ENCODE assay signal across 2 cellular contexts in genomic region chr11:85855341-85855656, GRCh38.
TF ChIP-seq lines count a peak whose summit lies in the region.

TSS of gene CCDC83 (plus strand) at chr11:85855383. CDS start at chr11:85865124, 9,741 bp downstream.

TF ChIP-seq in GM12878, 131 proteins besides CTCF, POLR2A, EP300 and RAD21:
- TF ChIP-seq ZNF24 (IDR thresholded peaks at IDR 0.05) (no peak), REST (IDR thresholded peaks at IDR 0.05; ENCODE audit: low read depth, low read length) (no peak), CBFB (IDR thresholded peaks at IDR 0.05; ENCODE audit: low read depth) (no peak), DPF2 (IDR thresholded peaks at IDR 0.05) (no peak), TARDBP (IDR thresholded peaks at IDR 0.05; ENCODE audit: borderline replicate concordance) (no peak), ZNF384 (IDR thresholded peaks at IDR 0.05; ENCODE audit: borderline replicate concordance, low read depth, low read length) (no peak), MYB (IDR thresholded peaks at IDR 0.05; ENCODE audit: borderline replicate concordance, low read depth, low read length) (no peak), LARP7 (IDR thresholded peaks at IDR 0.05) (no peak), PAX8 (IDR thresholded peaks at IDR 0.05) (no peak), BACH1 (IDR thresholded peaks at IDR 0.05; ENCODE audit: borderline replicate concordance) (no peak), CREB1 (IDR thresholded peaks at IDR 0.05; ENCODE audit: low read depth) (no peak), SMARCA5 (IDR thresholded peaks at IDR 0.05) (no peak), IRF5 (IDR thresholded peaks at IDR 0.05; ENCODE audit: borderline replicate concordance) (no peak), PAX5 (IDR thresholded peaks at IDR 0.05; ENCODE audit: borderline replicate concordance, low read depth, low read length) (no peak), ZNF207 (IDR thresholded peaks at IDR 0.05; ENCODE audit: borderline replicate concordance) (no peak)
- TF ChIP-seq, protein P1, sequence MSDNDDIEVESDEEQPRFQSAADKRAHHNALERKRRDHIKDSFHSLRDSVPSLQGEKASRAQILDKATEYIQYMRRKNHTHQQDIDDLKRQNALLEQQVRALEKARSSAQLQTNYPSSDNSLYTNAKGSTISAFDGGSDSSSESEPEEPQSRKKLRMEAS (IDR thresholded peaks at IDR 0.05; ENCODE audit: low read depth, low read length): no peak
- TF ChIP-seq, protein P2, sequence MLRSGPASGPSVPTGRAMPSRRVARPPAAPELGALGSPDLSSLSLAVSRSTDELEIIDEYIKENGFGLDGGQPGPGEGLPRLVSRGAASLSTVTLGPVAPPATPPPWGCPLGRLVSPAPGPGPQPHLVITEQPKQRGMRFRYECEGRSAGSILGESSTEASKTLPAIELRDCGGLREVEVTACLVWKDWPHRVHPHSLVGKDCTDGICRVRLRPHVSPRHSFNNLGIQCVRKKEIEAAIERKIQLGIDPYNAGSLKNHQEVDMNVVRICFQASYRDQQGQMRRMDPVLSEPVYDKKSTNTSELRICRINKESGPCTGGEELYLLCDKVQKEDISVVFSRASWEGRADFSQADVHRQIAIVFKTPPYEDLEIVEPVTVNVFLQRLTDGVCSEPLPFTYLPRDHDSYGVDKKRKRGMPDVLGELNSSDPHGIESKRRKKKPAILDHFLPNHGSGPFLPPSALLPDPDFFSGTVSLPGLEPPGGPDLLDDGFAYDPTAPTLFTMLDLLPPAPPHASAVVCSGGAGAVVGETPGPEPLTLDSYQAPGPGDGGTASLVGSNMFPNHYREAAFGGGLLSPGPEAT (IDR thresholded peaks at IDR 0.05; ENCODE audit: low read depth): no peak

TF ChIP-seq in HepG2, 621 proteins besides CTCF, POLR2A, EP300 and RAD21:
- TF ChIP-seq ZNF34 (CRISPR knock-in tag; IDR thresholded peaks at IDR 0.05; ENCODE audit: borderline replicate concordance): 0 out of 2 replicates have a peak, but pooled peaks have one; percentile 16
- TF ChIP-seq PPARG (CRISPR knock-in tag; conservative IDR thresholded peaks at IDR 0.05): no peak
- 0 out of 2 replicates have a peak, but pooled peaks have one; percentile 6 for TF ChIP-seq ZBTB3 (CRISPR knock-in tag; IDR thresholded peaks at IDR 0.05; ENCODE audit: borderline replicate concordance, low read depth)
- TF ChIP-seq ZSCAN29 (CRISPR knock-in tag; conservative IDR thresholded peaks at IDR 0.05): 0 out of 2 replicates have a peak, but pooled peaks have one; percentile 15
- no peak for TF ChIP-seq RARA (CRISPR knock-in tag; IDR thresholded peaks at IDR 0.05)
